Comparison of ENCODE assay signal across 14 cellular contexts in the genomic region with DNA sequence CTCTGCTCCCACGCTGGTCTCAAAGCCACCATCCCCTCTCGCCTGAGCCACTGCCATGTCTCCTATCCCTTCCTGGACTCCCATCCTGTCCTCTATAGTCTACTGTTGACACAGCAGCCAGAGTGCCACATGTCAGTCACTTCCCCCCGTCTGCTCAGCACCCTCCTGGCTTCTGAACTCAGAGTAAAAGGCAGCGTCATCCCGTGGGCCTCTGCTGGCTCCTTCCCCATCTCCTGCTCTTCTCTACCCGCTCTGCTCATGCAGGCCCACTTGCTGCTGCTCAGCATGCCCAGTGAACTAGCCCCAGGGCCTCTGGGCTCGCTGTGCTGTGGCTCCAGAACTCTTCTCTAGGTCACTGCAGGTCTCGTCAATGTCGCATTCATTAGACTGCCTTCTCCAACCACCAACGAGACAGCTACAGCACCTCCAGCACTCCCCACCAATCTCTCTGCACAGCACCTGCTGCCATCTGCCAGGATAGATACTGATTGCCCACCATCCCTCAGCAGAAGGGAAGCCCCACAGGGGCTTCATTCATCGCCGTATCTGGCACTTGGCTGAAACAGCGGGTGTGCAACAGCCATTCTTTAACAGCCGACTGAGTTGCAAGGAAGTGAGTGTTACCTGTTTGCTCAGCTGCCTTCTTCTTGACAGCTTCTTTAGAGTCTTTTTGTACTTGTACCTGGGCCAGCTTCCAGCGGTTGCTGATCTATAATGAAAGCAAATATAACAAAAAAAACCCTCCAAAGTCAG. TPM values are rescaled to one million over a fixed set of nuclear protein-coding genes. Genes with fewer than 3 reads are reported as not detected.
DNase-seq lines count a peak whose midpoint lies in the region; ATAC-seq, FAIRE-seq and TF ChIP-seq lines count a peak whose summit lies in the region.
"Had no signal": no experiment of that assay in that cellular context is flagged by ENCODE, and none has a peak within 500 bp of the region (broad histone marks: within the 10 kb centered on the region; RNA-seq: fewer than 3 reads in every experiment).

No MANE protein-coding gene starts in this region.

- CTCF ChIA-PET in activated naive CD4-positive, alpha-beta T cell treated with anti-CD3 and anti-CD28 coated beads, Interleukin-2, amount 10 ng/mL, durations not matched to agents 7 days and 5 days (lab: Charles Lee): no interaction called here

- TF ChIP-seq POLR2A in body of pancreas (IDR thresholded peaks at IDR 0.05) (no peak), stomach (IDR thresholded peaks at IDR 0.05) (no peak)

- peak overlapping the region; percentile 64 for H3K27ac Mint-ChIP-seq in activated naive CD4-positive, alpha-beta T cell treated with anti-CD3 and anti-CD28 coated beads, Interleukin-2, amount 10 ng/mL, durations not matched to agents 7 days and 5 days

- peaks cover 46% of the 10 kb centered on the region for H3K36me3 Mint-ChIP-seq in activated naive CD4-positive, alpha-beta T cell treated with anti-CD3 and anti-CD28 coated beads, Interleukin-2, amount 10 ng/mL, durations not matched to agents 7 days and 5 days

- H3K4me1 Mint-ChIP-seq in activated naive CD4-positive, alpha-beta T cell treated with anti-CD3 and anti-CD28 coated beads, Interleukin-2, amount 10 ng/mL, durations not matched to agents 7 days and 5 days: peaks cover 2% of the 10 kb centered on the region

- no peak for TF ChIP-seq EP300 in stomach (IDR thresholded peaks at IDR 0.05)

- ATAC-seq in body of pancreas (peak; percentile 91), HG02571 (IDR thresholded peaks at IDR 0.05; ENCODE audit: unreplicated experiment) (no peak)
- ATAC-seq: activated CD4-positive, CD25-positive, alpha-beta regulatory T cell treated with anti-CD3 and anti-CD28 coated beads, Interleukin-2, amount 50 U/mL, for 24 hours; heart left ventricle had no signal

- TF ChIP-seq CTCF in body of pancreas (IDR thresholded peaks at IDR 0.05) (no peak), stomach (IDR thresholded peaks at IDR 0.05) (no peak)

- WGBS in body of pancreas, 2 donors: 44 to 47% methylated on average over 15 of the region's 15 CpGs
- WGBS in stomach, 5 donors: 54 to 71% (median 61%) methylated on average over 15 of the region's 15 CpGs

- peaks cover 12 to 40% of the 10 kb centered on the region in 2 donors for H3K36me3 ChIP-seq in body of pancreas (replicated peaks in 1 of 2; ENCODE audit: insufficient read depth in 1 of 2, low read depth in 2 of 2)
- peaks cover 96 to 100% (median 100%) of the 10 kb centered on the region in 4 donors for H3K36me3 ChIP-seq in stomach

- H3K4me1 ChIP-seq in body of pancreas (peaks cover 29% of the 10 kb centered on the region), stomach (no peaks in the 10 kb centered on the region)
- H3K4me1 ChIP-seq: heart left ventricle, right lobe of liver had no signal

- no peak for FAIRE-seq in HTR-8/SVneo (lab: Jason Lieb, UNC)

- intact Hi-C loops in body of pancreas (cut with DNase I): no loop called here
- intact Hi-C loops in stomach (cut with DNase I; ENCODE audit: low total_unique reads): no loop called here

- H3K27me3 ChIP-seq in body of pancreas: no peaks in the 10 kb centered on the region
- H3K27me3 ChIP-seq in stomach: no peaks in the 10 kb centered on the region
- H3K27me3 ChIP-seq: heart left ventricle, right lobe of liver had no signal

- H3K9me3 ChIP-seq in body of pancreas (no peaks in the 10 kb centered on the region), stomach (no peaks in the 10 kb centered on the region)
- H3K9me3 ChIP-seq: heart left ventricle, right lobe of liver had no signal

- H3K4me3 ChIP-seq in body of pancreas (no peak overlapping the region), stomach (no peak overlapping the region)
- H3K4me3 ChIP-seq: heart left ventricle, lung, right lobe of liver had no signal

- H3K27ac ChIP-seq in body of pancreas (peak overlapping the region; percentile 44 to 67 (median 56)), stomach (no peak overlapping the region)
- H3K27ac ChIP-seq: heart left ventricle, right lobe of liver had no signal

- H3K9me3 Mint-ChIP-seq in activated naive CD4-positive, alpha-beta T cell treated with anti-CD3 and anti-CD28 coated beads, Interleukin-2, amount 10 ng/mL, durations not matched to agents 7 days and 5 days: no peaks in the 10 kb centered on the region

- no peaks in the 10 kb centered on the region for H3K27me3 Mint-ChIP-seq in activated naive CD4-positive, alpha-beta T cell treated with anti-CD3 and anti-CD28 coated beads, Interleukin-2, amount 10 ng/mL, durations not matched to agents 7 days and 5 days

- H3K4me3 Mint-ChIP-seq in activated naive CD4-positive, alpha-beta T cell treated with anti-CD3 and anti-CD28 coated beads, Interleukin-2, amount 10 ng/mL, durations not matched to agents 7 days and 5 days: no peak overlapping the region

- DNase-seq in activated naive CD4-positive, alpha-beta T cell treated with anti-CD3 and anti-CD28 coated beads, Interleukin-2, amount 10 ng/mL, durations not matched to agents 7 days and 5 days: no peak
- DNase-seq in activated naive CD4-positive, alpha-beta T cell treated with anti-CD3 and anti-CD28 coated beads, Interleukin-2, amount 50 U/mL, for 16 hours: no peak
- DNase-seq in NCI-H345 (lab: John Stamatoyannopoulos, UW) (peak; percentile 93), body of pancreas (peak; percentile 70 to 92 (median 90)), stomach (peak; percentile 48), globus pallidus (ENCODE audit: low spot score) (no peak), HTR-8/SVneo (ENCODE audit: insufficient read length, low spot score) (no peak)
- DNase-seq: amniotic stem cell; effector CD8-positive, alpha-beta T cell; heart left ventricle had no signal

RNA-seq across cellular contexts. Expression of a gene that starts 11.8 kb away (rescaled TPM):
- total RNA-seq in body of pancreas: 100 to 1,000 TPM in 1 of 2 donors, 10 to 100 TPM in 1; 50.3 to 159 TPM
- total RNA-seq in stomach: 100 to 1,000 TPM in 1 of 5 donors, 10 to 100 TPM in 3, 1 to 10 TPM in 1; 9.0 to 108 (median 34.4) TPM
- polyA plus RNA-seq in stomach: 100 to 1,000 TPM in 1 of 3 donors, 10 to 100 TPM in 2; 78.5 to 149 (median 91.8) TPM

RNA-seq across cellular contexts. Expression of a gene that starts 24.6 kb away (rescaled TPM):
- not detected for total RNA-seq in body of pancreas
- not detected for total RNA-seq in stomach
- polyA plus RNA-seq in stomach: not detected
- total RNA-seq: heart left ventricle, lung had no signal
- polyA plus RNA-seq: heart left ventricle had no signal

RNA-seq across cellular contexts. Expression of a gene that starts 28.0 kb away (rescaled TPM):
- total RNA-seq in body of pancreas: 10 to 100 TPM; 37.9 to 83.4 TPM
- 100 to 1,000 TPM in 1 of 5 donors, 10 to 100 TPM in 4; 15.1 to 118 (median 38.3) TPM for total RNA-seq in stomach
- polyA plus RNA-seq in stomach: 10 to 100 TPM; 21.6 to 43.2 (median 23.2) TPM

RNA-seq across cellular contexts. Expression of a gene that starts 59.2 kb away (rescaled TPM):
- total RNA-seq in body of pancreas (100 to 1,000 TPM; 104 to 136 TPM), stomach (100 to 1,000 TPM in 4 of 5 donors, 10 to 100 TPM in 1; 68.8 to 243 (median 159) TPM)
- polyA plus RNA-seq in stomach: 100 to 1,000 TPM in 2 of 3 donors, 10 to 100 TPM in 1; 85.3 to 102 (median 100) TPM

Comparison
In these comparisons a context has a peak if more than half of its experiments do, and no peak if none do; other contexts are left out.
1. DNase-seq: peak in NCI-H345 (single experiment), body of pancreas (4 of 4) and stomach (single experiment); none in activated naive CD4-positive, alpha-beta T cell treated with anti-CD3 and anti-CD28 coated beads, Interleukin-2, amount 10 ng/mL, durations not matched to agents 7 days and 5 days (single experiment), activated naive CD4-positive, alpha-beta T cell treated with anti-CD3 and anti-CD28 coated beads, Interleukin-2, amount 50 U/mL, for 16 hours (single experiment), globus pallidus (single experiment) and HTR-8/SVneo (single experiment).
2. H3K27ac ChIP-seq: peak in body of pancreas (4 of 4); none in stomach (0 of 5).